11 cellular contexts compared by ENCODE assay signal in the genomic region with DNA sequence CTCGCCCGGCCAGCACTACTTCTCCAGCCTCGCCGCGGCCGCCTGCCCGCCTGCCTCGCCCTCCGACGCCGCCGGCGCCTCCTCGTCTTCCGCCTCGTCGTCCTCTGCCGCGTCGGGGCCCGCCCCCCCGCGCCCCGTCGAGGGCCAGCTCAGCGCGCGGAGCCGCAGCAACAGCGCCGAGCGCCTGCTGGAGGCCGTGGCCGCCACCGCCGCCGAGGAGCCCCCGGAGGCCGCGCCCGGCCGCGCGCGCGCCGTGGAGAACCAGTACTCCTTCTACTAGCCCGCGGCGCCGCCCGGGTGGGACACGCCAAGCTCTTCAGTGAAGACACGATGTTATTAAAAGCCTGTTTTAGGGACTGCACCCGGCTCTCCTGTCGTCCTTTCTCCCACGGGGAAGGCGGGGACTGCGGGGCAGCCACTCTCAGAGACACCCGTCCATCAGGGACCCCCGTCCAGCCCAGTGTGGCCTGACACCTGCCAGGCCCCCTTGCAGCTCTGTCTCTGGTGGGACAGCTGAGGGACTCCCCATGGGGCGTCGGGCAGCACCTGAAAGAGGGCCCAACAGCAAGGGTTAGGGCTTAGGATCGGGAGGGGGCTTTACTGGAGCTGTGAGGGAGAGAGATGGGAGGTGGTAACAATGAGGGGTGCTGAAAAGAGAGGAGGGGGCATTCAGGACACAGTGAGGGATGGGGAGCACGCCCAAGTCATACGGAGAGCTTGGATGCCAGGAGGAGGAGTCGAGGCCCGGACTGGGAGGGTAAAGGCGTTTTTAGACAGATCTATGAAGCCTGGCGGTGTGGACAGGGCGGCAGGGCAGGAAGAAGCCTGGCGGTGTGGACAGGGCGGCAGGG. TPM values are rescaled to one million over a fixed set of nuclear protein-coding genes. Genes with fewer than 3 reads are reported as not detected.
A peak's percentile ranks its signal among the peaks of the same experiment; 100 is the strongest.
DNase-seq lines count a peak whose midpoint lies in the region; ATAC-seq and TF ChIP-seq lines count a peak whose summit lies in the region.
"Had no signal": no experiment of that assay in that cellular context is flagged by ENCODE, and none has a peak within 500 bp of the region (broad histone marks: within the 10 kb centered on the region; RNA-seq: fewer than 3 reads in every experiment).

No MANE protein-coding gene starts in this region.

- peak; percentile 42 for DNase-seq in DMS53 treated with DMSO at 0.1 percent for 48 hours (lab: John Stamatoyannopoulos, UW; ENCODE audit: unreplicated experiment)
- peak; percentile 12 for DNase-seq in fibroblast of pulmonary artery (ENCODE audit: low read depth)
- peak; percentile 83 for DNase-seq in neural progenitor cell (ENCODE audit: low spot score)
- no peak for DNase-seq in activated naive CD4-positive, alpha-beta T cell treated with anti-CD3 and anti-CD28 coated beads for 36 hours
- no peak for DNase-seq in Ammon's horn (ENCODE audit: low spot score)
- no peak for DNase-seq in stimulated activated CD4-positive, alpha-beta T cell treated with anti-CD3 and anti-CD28 coated beads, Interleukin-4, amount 100 ng/mL, for 4 hours
- DNase-seq: NCI-H345, SJCRH30 had no signal

- peaks cover 3% of the 10 kb centered on the region; the same call in 1 of the 2 replicates for H3K4me1 ChIP-seq in HUES64 (ENCODE audit: insufficient read depth, low read length)
- H3K4me1 ChIP-seq in neural progenitor cell = no peaks in the 10 kb centered on the region
- H3K4me1 ChIP-seq: SJCRH30 had no signal

- peaks cover 3% of the 10 kb centered on the region for H3K4me1 Mint-ChIP-seq in neural progenitor cell
- H3K4me1 Mint-ChIP-seq in activated naive CD4-positive, alpha-beta T cell treated with anti-CD3 and anti-CD28 coated beads for 36 hours (ENCODE audit: low read depth) = no peaks in the 10 kb centered on the region

- no peak overlapping the region; the same call in 1 of the 2 replicates for H3K9ac ChIP-seq in HUES64 (ENCODE audit: low read depth, low read length)
- H3K9ac ChIP-seq in neural progenitor cell = no peak overlapping the region

- ATAC-seq in HG02763 (IDR thresholded peaks at IDR 0.05; ENCODE audit: unreplicated experiment) = no peak

- H3K27me3 ChIP-seq in HUES64 (ENCODE audit: insufficient read depth, low read length) = peaks cover 5% of the 10 kb centered on the region; the same call in 1 of the 2 replicates
- H3K27me3 ChIP-seq in neural progenitor cell = peaks cover 22% of the 10 kb centered on the region
- H3K27me3 ChIP-seq: SJCRH30 had no signal

- H3K27ac ChIP-seq in HUES64 (ENCODE audit: low read depth, low read length) (no peak overlapping the region), neural progenitor cell (no peak overlapping the region)
- H3K27ac ChIP-seq: SJCRH30 had no signal

- H3F3A ChIP-seq in neural progenitor cell (ENCODE audit: low read depth) = peaks cover 4% of the 10 kb centered on the region

- no peak overlapping the region for H2AFZ ChIP-seq in neural progenitor cell (replicated peaks)

- H3K9me3 Mint-ChIP-seq in neural progenitor cell = no peaks in the 10 kb centered on the region
- no peaks in the 10 kb centered on the region for H3K9me3 Mint-ChIP-seq in activated naive CD4-positive, alpha-beta T cell treated with anti-CD3 and anti-CD28 coated beads for 36 hours

- H3K27me3 Mint-ChIP-seq in neural progenitor cell (ENCODE audit: insufficient read depth, low read depth) = peaks cover 3% of the 10 kb centered on the region
- H3K27me3 Mint-ChIP-seq in activated naive CD4-positive, alpha-beta T cell treated with anti-CD3 and anti-CD28 coated beads for 36 hours (ENCODE audit: low read depth) = peaks cover 2% of the 10 kb centered on the region

- H3K4me3 Mint-ChIP-seq in neural progenitor cell = no peak overlapping the region
- H3K4me3 Mint-ChIP-seq in activated naive CD4-positive, alpha-beta T cell treated with anti-CD3 and anti-CD28 coated beads for 36 hours = no peak overlapping the region

- H3K27ac Mint-ChIP-seq in neural progenitor cell = no peak overlapping the region
- H3K27ac Mint-ChIP-seq in activated naive CD4-positive, alpha-beta T cell treated with anti-CD3 and anti-CD28 coated beads for 36 hours = no peak overlapping the region

- H3K4me2 ChIP-seq in neural progenitor cell = peak overlapping the region; percentile 45

- peaks cover 9% of the 10 kb centered on the region for H4K20me1 ChIP-seq in neural progenitor cell (ENCODE audit: low read depth)

- peak overlapping the region; percentile 21; the same call in 1 of the 2 replicates for H3K4me3 ChIP-seq in HUES64 (ENCODE audit: low read length)
- H3K4me3 ChIP-seq in fibroblast of pulmonary artery (replicated peaks; ENCODE audit: low read depth, low read length) = no peak overlapping the region
- no peak overlapping the region for H3K4me3 ChIP-seq in neural progenitor cell
- H3K4me3 ChIP-seq: SJCRH30 had no signal

- CTCF ChIA-PET in activated naive CD4-positive, alpha-beta T cell treated with anti-CD3 and anti-CD28 coated beads for 36 hours (lab: Charles Lee) = interaction anchor here (0.6 kb wide), 1 partner anchor 64 kb away, joined by 4 read pairs; no protein-coding TSS in a partner anchor

- TF ChIP-seq CTCF in fibroblast of pulmonary artery (IDR thresholded peaks at IDR 0.05; ENCODE audit: low read length, missing control alignments) (no peak), neural progenitor cell (IDR thresholded peaks at IDR 0.05) (peak; percentile 15)

- 28% methylated on average over 73 of the region's 73 CpGs for WGBS in HUES64

- H3K36me3 Mint-ChIP-seq in neural progenitor cell = peaks cover 11% of the 10 kb centered on the region
- H3K36me3 Mint-ChIP-seq in activated naive CD4-positive, alpha-beta T cell treated with anti-CD3 and anti-CD28 coated beads for 36 hours (ENCODE audit: low read depth) = no peaks in the 10 kb centered on the region

- intact Hi-C loops in activated naive CD4-positive, alpha-beta T cell treated with anti-CD3 and anti-CD28 coated beads for 36 hours (cut with micrococcal nuclease) = no loop called here

- H3K36me3 ChIP-seq in HUES64 (ENCODE audit: insufficient read depth, low read length) = peaks cover 3% of the 10 kb centered on the region; the same call in 1 of the 2 replicates
- no peaks in the 10 kb centered on the region for H3K36me3 ChIP-seq in neural progenitor cell

- H3K9me3 ChIP-seq in HUES64 (ENCODE audit: insufficient read depth, low read depth, low read length) (no peaks in the 10 kb centered on the region), neural progenitor cell (ENCODE audit: low read depth) (no peaks in the 10 kb centered on the region)
- H3K9me3 ChIP-seq: SJCRH30 had no signal

- no peaks in the 10 kb centered on the region for H3K79me2 ChIP-seq in neural progenitor cell (ENCODE audit: low read depth)

RNA-seq across cellular contexts. Expression of gene SPDYE6, which starts 34.7 kb away (rescaled TPM):
- not detected for polyA plus RNA-seq in HUES64 (2013, experiment 1 of 2)
- not detected for polyA plus RNA-seq in HUES64 (2013, experiment 2 of 2)
- not detected in 2 replicates for total RNA-seq in neural progenitor cell (ENCODE audit: low replicate concordance)
- total RNA-seq in activated naive CD4-positive, alpha-beta T cell treated with anti-CD3 and anti-CD28 coated beads for 36 hours = not detected
- total RNA-seq: HT1080, SJCRH30 had no signal

RNA-seq across cellular contexts. Expression of gene SH2B2, which starts 34.9 kb away (rescaled TPM):
- 7.4 TPM for polyA plus RNA-seq in HUES64 (2013, experiment 1 of 2)
- polyA plus RNA-seq in HUES64 (2013, experiment 2 of 2) = 9.9 TPM
- total RNA-seq in neural progenitor cell (ENCODE audit: low replicate concordance) = 2.0 and 15.1 TPM in 2 replicates
- 1 to 10 TPM; 1.4 TPM for total RNA-seq in activated naive CD4-positive, alpha-beta T cell treated with anti-CD3 and anti-CD28 coated beads for 36 hours

Comparison
In these comparisons a context has a peak if more than half of its experiments do, and no peak if none do; other contexts are left out.
1. DNase-seq: peak in DMS53 treated with DMSO at 0.1 percent for 48 hours (single experiment), fibroblast of pulmonary artery (single experiment) and neural progenitor cell (single experiment); none in activated naive CD4-positive, alpha-beta T cell treated with anti-CD3 and anti-CD28 coated beads for 36 hours (single experiment), Ammon's horn (single experiment) and stimulated activated CD4-positive, alpha-beta T cell treated with anti-CD3 and anti-CD28 coated beads, Interleukin-4, amount 100 ng/mL, for 4 hours (0 of 2).